Comparison of ENCODE assay signal across 1 cellular context in the genomic region with DNA sequence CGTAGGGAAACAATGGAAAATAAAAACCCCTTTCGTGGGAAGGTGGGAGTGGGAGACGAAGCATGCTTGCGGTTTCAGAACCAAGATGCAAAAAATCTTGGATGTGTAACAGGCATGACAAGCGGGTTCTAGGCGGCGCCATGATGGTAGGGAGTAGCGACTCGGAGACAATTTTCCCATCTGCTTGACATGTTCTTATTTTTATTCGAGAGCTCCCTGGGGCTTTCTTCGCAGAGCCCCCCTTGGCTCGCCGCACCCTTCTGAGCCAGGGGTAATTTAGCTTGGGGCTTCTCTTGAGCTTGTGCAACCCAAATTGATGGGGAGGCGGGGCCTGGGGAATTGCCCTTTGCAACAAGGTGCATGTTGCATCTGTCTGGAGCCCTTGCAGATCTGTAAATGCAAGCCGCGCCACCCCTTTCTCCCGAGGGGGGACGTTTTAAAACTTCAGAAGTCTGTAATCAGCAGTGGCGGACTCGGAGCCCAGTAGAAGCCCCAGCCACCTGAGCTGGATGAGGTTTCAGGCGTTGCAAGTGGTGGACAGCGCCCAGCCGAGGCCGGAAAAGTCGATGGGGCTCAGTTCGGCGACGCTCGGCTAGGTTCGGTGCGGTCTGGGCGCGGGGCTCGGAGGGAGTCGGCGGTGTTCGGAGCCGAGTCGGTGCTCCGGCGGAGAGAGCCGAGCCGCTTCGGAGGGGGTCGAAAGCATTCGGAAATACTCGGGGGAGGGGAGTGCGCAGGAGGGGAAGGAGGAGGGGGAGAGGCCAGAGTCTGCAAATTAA.
TF ChIP-seq lines count a peak whose summit lies in the region.

No MANE protein-coding gene starts in this region.

TF ChIP-seq in HepG2, 621 proteins besides CTCF, POLR2A, EP300 and RAD21 (continued from another document and continues in another):
- TF ChIP-seq KLF12 (CRISPR knock-in tag; IDR thresholded peaks at IDR 0.05; ENCODE audit: borderline replicate concordance) (0 out of 2 replicates have a peak, but pooled peaks have one; percentile 28), XRCC5 (optimal IDR thresholded peaks at IDR 0.05; ENCODE audit: low read length) (no peak), ZNF256 (CRISPR knock-in tag; conservative IDR thresholded peaks at IDR 0.05) (no peak), ZNF10 (CRISPR knock-in tag; IDR thresholded peaks at IDR 0.05; ENCODE audit: borderline replicate concordance, low read depth) (no peak), AGO2 (optimal IDR thresholded peaks at IDR 0.05; ENCODE audit: low read depth, low read length) (no peak), SPEN (CRISPR knock-in tag; IDR thresholded peaks at IDR 0.05; ENCODE audit: low read depth) (peak; percentile 65; the same call in 1 of the 2 replicates), GATA4 (IDR thresholded peaks at IDR 0.05; ENCODE audit: borderline replicate concordance, low read depth) (no peak), HOXA9 (CRISPR knock-in tag; IDR thresholded peaks at IDR 0.05; ENCODE audit: borderline replicate concordance) (no peak), ZNF552 (CRISPR knock-in tag; IDR thresholded peaks at IDR 0.05; ENCODE audit: borderline replicate concordance) (no peak), KMT2B (CRISPR knock-in tag; IDR thresholded peaks at IDR 0.05) (no peak), MED1 (CRISPR knock-in tag; IDR thresholded peaks at IDR 0.05) (0 out of 2 replicates have a peak, but pooled peaks have one; percentile 29), HHEX (CRISPR knock-in tag; IDR thresholded peaks at IDR 0.05) (no peak), PRMT3 (CRISPR knock-in tag; IDR thresholded peaks at IDR 0.05; ENCODE audit: borderline replicate concordance, low read depth) (no peak), EZH2 (conservative IDR thresholded peaks at IDR 0.05; ENCODE audit: low read depth, low read length) (no peak), ZNF773 (CRISPR knock-in tag; IDR thresholded peaks at IDR 0.05; ENCODE audit: borderline replicate concordance) (peak; percentile 37; the same call in 1 of the 2 replicates), MXD4 (CRISPR knock-in tag; IDR thresholded peaks at IDR 0.05) (no peak), GABPA (IDR thresholded peaks at IDR 0.05; ENCODE audit: low read depth, low read length) (no peak), GABPA (CRISPR knock-in tag; IDR thresholded peaks at IDR 0.05; ENCODE audit: low read depth) (no peak), NFKB2 (CRISPR knock-in tag; IDR thresholded peaks at IDR 0.05; ENCODE audit: borderline replicate concordance) (peak; percentile 48; the same call in 1 of the 2 replicates), ZNF678 (CRISPR knock-in tag; IDR thresholded peaks at IDR 0.05) (no peak), NR2F2 (IDR thresholded peaks at IDR 0.05; ENCODE audit: borderline replicate concordance, low read depth) (no peak), ZFP90 (CRISPR knock-in tag; IDR thresholded peaks at IDR 0.05; ENCODE audit: borderline replicate concordance) (no peak), ZFX (CRISPR knock-in tag; IDR thresholded peaks at IDR 0.05; ENCODE audit: low read depth) (no peak), SCMH1 (CRISPR knock-in tag; IDR thresholded peaks at IDR 0.05; ENCODE audit: borderline replicate concordance) (no peak), RFX5 (IDR thresholded peaks at IDR 0.05; ENCODE audit: low read depth, low read length) (no peak), ZFY (CRISPR knock-in tag; IDR thresholded peaks at IDR 0.05) (no peak), ZNF616 (CRISPR knock-in tag; IDR thresholded peaks at IDR 0.05; ENCODE audit: low read depth) (no peak), BCL6 (CRISPR knock-in tag; IDR thresholded peaks at IDR 0.05) (0 out of 2 replicates have a peak, but pooled peaks have one; percentile 8), ZNF83 (CRISPR knock-in tag; IDR thresholded peaks at IDR 0.05; ENCODE audit: borderline replicate concordance) (no peak), ZNF136 (CRISPR knock-in tag; IDR thresholded peaks at IDR 0.05; ENCODE audit: low read depth) (no peak), POLR2G (IDR thresholded peaks at IDR 0.05; ENCODE audit: low read depth, low read length) (no peak), HOXA3 (CRISPR knock-in tag; IDR thresholded peaks at IDR 0.05) (no peak), FLYWCH1 (CRISPR knock-in tag; IDR thresholded peaks at IDR 0.05) (no peak), SIN3B (IDR thresholded peaks at IDR 0.05; ENCODE audit: low read length) (no peak), RBFOX2 (IDR thresholded peaks at IDR 0.05; ENCODE audit: low read depth, low read length) (no peak), SP140L (CRISPR knock-in tag; IDR thresholded peaks at IDR 0.05; ENCODE audit: borderline replicate concordance) (no peak), ZNF841 (CRISPR knock-in tag; IDR thresholded peaks at IDR 0.05; ENCODE audit: borderline replicate concordance) (no peak), HDAC1 (CRISPR knock-in tag; IDR thresholded peaks at IDR 0.05) (no peak), NKX3-1 (CRISPR knock-in tag; IDR thresholded peaks at IDR 0.05) (no peak), ZNF235 (CRISPR knock-in tag; IDR thresholded peaks at IDR 0.05; ENCODE audit: borderline replicate concordance) (no peak), ZNF326 (CRISPR knock-in tag; IDR thresholded peaks at IDR 0.05; ENCODE audit: borderline replicate concordance) (no peak), RBM39 (IDR thresholded peaks at IDR 0.05; ENCODE audit: low read depth, low read length, poor library complexity, severe bottlenecking) (no peak), ZNF891 (CRISPR knock-in tag; IDR thresholded peaks at IDR 0.05) (no peak), KLF6 (CRISPR knock-in tag; IDR thresholded peaks at IDR 0.05) (no peak), ZNF335 (CRISPR knock-in tag; IDR thresholded peaks at IDR 0.05) (no peak), ZNF430 (CRISPR knock-in tag; IDR thresholded peaks at IDR 0.05) (no peak)
- TF ChIP-seq, protein P1, sequence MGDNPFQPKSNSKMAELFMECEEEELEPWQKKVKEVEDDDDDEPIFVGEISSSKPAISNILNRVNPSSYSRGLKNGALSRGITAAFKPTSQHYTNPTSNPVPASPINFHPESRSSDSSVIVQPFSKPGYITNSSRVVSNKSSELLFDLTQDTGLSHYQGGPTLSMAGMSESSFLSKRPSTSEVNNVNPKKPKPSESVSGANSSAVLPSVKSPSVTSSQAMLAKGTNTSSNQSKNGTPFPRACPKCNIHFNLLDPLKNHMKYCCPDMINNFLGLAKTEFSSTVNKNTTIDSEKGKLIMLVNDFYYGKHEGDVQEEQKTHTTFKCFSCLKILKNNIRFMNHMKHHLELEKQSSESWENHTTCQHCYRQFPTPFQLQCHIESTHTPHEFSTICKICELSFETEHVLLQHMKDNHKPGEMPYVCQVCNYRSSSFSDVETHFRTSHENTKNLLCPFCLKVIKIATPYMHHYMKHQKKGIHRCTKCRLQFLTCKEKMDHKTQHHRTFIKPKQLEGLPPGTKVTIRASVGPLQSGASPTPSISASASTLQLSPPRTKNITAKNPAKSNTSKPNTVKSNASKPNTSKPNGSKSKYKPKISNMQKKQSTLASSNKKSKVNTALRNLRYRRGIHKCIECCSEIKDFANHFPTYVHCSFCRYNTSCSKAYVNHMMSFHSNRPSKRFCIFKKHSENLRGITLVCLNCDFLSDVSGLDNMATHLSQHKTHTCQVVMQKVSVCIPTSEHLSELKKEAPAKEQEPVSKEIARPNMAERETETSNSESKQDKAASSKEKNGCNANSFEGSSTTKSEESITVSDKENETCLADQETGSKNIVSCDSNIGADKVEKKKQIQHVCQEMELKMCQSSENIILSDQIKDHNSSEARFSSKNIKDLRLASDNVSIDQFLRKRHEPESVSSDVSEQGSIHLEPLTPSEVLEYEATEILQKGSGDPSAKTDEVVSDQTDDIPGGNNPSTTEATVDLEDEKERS (CRISPR knock-in tag; IDR thresholded peaks at IDR 0.05): no peak
- TF ChIP-seq, protein P2, sequence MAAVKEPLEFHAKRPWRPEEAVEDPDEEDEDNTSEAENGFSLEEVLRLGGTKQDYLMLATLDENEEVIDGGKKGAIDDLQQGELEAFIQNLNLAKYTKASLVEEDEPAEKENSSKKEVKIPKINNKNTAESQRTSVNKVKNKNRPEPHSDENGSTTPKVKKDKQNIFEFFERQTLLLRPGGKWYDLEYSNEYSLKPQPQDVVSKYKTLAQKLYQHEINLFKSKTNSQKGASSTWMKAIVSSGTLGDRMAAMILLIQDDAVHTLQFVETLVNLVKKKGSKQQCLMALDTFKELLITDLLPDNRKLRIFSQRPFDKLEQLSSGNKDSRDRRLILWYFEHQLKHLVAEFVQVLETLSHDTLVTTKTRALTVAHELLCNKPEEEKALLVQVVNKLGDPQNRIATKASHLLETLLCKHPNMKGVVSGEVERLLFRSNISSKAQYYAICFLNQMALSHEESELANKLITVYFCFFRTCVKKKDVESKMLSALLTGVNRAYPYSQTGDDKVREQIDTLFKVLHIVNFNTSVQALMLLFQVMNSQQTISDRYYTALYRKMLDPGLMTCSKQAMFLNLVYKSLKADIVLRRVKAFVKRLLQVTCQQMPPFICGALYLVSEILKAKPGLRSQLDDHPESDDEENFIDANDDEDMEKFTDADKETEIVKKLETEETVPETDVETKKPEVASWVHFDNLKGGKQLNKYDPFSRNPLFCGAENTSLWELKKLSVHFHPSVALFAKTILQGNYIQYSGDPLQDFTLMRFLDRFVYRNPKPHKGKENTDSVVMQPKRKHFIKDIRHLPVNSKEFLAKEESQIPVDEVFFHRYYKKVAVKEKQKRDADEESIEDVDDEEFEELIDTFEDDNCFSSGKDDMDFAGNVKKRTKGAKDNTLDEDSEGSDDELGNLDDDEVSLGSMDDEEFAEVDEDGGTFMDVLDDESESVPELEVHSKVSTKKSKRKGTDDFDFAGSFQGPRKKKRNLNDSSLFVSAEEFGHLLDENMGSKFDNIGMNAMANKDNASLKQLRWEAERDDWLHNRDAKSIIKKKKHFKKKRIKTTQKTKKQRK (IDR thresholded peaks at IDR 0.05; ENCODE audit: low read length): no peak
- TF ChIP-seq, protein P3, sequence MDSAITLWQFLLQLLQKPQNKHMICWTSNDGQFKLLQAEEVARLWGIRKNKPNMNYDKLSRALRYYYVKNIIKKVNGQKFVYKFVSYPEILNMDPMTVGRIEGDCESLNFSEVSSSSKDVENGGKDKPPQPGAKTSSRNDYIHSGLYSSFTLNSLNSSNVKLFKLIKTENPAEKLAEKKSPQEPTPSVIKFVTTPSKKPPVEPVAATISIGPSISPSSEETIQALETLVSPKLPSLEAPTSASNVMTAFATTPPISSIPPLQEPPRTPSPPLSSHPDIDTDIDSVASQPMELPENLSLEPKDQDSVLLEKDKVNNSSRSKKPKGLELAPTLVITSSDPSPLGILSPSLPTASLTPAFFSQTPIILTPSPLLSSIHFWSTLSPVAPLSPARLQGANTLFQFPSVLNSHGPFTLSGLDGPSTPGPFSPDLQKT (CRISPR knock-in tag; IDR thresholded peaks at IDR 0.05; ENCODE audit: borderline replicate concordance): no peak
- TF ChIP-seq, protein P4, sequence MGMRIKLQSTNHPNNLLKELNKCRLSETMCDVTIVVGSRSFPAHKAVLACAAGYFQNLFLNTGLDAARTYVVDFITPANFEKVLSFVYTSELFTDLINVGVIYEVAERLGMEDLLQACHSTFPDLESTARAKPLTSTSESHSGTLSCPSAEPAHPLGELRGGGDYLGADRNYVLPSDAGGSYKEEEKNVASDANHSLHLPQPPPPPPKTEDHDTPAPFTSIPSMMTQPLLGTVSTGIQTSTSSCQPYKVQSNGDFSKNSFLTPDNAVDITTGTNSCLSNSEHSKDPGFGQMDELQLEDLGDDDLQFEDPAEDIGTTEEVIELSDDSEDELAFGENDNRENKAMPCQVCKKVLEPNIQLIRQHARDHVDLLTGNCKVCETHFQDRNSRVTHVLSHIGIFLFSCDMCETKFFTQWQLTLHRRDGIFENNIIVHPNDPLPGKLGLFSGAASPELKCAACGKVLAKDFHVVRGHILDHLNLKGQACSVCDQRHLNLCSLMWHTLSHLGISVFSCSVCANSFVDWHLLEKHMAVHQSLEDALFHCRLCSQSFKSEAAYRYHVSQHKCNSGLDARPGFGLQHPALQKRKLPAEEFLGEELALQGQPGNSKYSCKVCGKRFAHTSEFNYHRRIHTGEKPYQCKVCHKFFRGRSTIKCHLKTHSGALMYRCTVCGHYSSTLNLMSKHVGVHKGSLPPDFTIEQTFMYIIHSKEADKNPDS (CRISPR knock-in tag; IDR thresholded peaks at IDR 0.05): no peak
- TF ChIP-seq, protein P5, sequence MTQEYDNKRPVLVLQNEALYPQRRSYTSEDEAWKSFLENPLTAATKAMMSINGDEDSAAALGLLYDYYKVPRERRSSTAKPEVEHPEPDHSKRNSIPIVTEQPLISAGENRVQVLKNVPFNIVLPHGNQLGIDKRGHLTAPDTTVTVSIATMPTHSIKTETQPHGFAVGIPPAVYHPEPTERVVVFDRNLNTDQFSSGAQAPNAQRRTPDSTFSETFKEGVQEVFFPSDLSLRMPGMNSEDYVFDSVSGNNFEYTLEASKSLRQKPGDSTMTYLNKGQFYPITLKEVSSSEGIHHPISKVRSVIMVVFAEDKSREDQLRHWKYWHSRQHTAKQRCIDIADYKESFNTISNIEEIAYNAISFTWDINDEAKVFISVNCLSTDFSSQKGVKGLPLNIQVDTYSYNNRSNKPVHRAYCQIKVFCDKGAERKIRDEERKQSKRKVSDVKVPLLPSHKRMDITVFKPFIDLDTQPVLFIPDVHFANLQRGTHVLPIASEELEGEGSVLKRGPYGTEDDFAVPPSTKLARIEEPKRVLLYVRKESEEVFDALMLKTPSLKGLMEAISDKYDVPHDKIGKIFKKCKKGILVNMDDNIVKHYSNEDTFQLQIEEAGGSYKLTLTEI (CRISPR knock-in tag; conservative IDR thresholded peaks at IDR 0.05): no peak
- TF ChIP-seq, protein P6, sequence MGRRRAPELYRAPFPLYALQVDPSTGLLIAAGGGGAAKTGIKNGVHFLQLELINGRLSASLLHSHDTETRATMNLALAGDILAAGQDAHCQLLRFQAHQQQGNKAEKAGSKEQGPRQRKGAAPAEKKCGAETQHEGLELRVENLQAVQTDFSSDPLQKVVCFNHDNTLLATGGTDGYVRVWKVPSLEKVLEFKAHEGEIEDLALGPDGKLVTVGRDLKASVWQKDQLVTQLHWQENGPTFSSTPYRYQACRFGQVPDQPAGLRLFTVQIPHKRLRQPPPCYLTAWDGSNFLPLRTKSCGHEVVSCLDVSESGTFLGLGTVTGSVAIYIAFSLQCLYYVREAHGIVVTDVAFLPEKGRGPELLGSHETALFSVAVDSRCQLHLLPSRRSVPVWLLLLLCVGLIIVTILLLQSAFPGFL (CRISPR knock-in tag; IDR thresholded peaks at IDR 0.05): no peak
- TF ChIP-seq, protein P7, sequence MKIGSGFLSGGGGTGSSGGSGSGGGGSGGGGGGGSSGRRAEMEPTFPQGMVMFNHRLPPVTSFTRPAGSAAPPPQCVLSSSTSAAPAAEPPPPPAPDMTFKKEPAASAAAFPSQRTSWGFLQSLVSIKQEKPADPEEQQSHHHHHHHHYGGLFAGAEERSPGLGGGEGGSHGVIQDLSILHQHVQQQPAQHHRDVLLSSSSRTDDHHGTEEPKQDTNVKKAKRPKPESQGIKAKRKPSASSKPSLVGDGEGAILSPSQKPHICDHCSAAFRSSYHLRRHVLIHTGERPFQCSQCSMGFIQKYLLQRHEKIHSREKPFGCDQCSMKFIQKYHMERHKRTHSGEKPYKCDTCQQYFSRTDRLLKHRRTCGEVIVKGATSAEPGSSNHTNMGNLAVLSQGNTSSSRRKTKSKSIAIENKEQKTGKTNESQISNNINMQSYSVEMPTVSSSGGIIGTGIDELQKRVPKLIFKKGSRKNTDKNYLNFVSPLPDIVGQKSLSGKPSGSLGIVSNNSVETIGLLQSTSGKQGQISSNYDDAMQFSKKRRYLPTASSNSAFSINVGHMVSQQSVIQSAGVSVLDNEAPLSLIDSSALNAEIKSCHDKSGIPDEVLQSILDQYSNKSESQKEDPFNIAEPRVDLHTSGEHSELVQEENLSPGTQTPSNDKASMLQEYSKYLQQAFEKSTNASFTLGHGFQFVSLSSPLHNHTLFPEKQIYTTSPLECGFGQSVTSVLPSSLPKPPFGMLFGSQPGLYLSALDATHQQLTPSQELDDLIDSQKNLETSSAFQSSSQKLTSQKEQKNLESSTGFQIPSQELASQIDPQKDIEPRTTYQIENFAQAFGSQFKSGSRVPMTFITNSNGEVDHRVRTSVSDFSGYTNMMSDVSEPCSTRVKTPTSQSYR (CRISPR knock-in tag; IDR thresholded peaks at IDR 0.05; ENCODE audit: borderline replicate concordance): 0 out of 2 replicates have a peak, but pooled peaks have one; percentile 15
